Comparison of ENCODE assay signal across 8 cellular contexts in genomic region chr3:25664066-25664809, GRCh38. TPM values are rescaled to one million over a fixed set of nuclear protein-coding genes. Genes with fewer than 3 reads are reported as not detected.
DNase-seq lines count a peak whose midpoint lies in the region; ATAC-seq, FAIRE-seq and TF ChIP-seq lines count a peak whose summit lies in the region.

No MANE protein-coding gene starts in this region.

- H3K9me3 ChIP-seq in kidney (ENCODE audit: control insufficient read depth in 1 of 2, low read length in 2 of 2): no peaks in the 10 kb centered on the region

- peak; percentile 46 for DNase-seq in CD14-positive monocyte (ENCODE audit: low spot score)
- peak; percentile 63 for DNase-seq in activated B cell treated with CpG ODN at 0.5 μM for 24 hours
- DNase-seq in bronchial epithelial cell (ENCODE audit: low read depth): no peak
- DNase-seq in kidney: peak; percentile 91
- peak; percentile 79 for DNase-seq in stimulated activated CD4-positive, alpha-beta T cell treated with anti-CD3 and anti-CD28 coated beads, Interleukin-15, amount 100 ng/mL, for 24 hours
- no peak for DNase-seq in NCI-H2196 treated with DMSO at 0.1 percent for 48 hours (lab: John Stamatoyannopoulos, UW; ENCODE audit: unreplicated experiment)

- peak overlapping the region; percentile 80 for H3K4me3 ChIP-seq in bronchial epithelial cell (ENCODE audit: low read depth, low read length)
- peak overlapping the region; percentile 79 to 95 for H3K4me3 ChIP-seq in kidney (ENCODE audit: low read length in 2 of 2)

- peak overlapping the region; percentile 6 to 80 for H3K9ac ChIP-seq in kidney (ENCODE audit: low read length in 2 of 2)

- H3K27ac ChIP-seq in kidney (ENCODE audit: low read depth in 2 of 2, low read length in 2 of 2): peak overlapping the region; percentile 97

- intact Hi-C loops in CD14-positive monocyte (cut with micrococcal nuclease): loop anchor here (5.0 to 10.0 kb wide), 2 partner anchors 118 to 1719 kb away; partner anchors contain the start of genes NGLY1 (in 1 of the 2) and NR1D2 (in 1 of the 2)
- intact Hi-C loops in activated B cell treated with CpG ODN at 0.5 μM for 24 hours (cut with micrococcal nuclease): loop anchor here (5.0 to 10.0 kb wide), 3 partner anchors 58 to 1719 kb away; partner anchors contain the start of gene NR1D2
- intact Hi-C loops in kidney (cut with DNase I): no loop called here

- H3K27me3 Mint-ChIP-seq in CD14-positive monocyte (ENCODE audit: low read depth in 3 of 3) (no peaks in the 10 kb centered on the region), activated B cell treated with CpG ODN at 0.5 μM for 24 hours (no peaks in the 10 kb centered on the region)

- peaks cover 47% of the 10 kb centered on the region for H3K4me1 Mint-ChIP-seq in CD14-positive monocyte
- peaks cover 59% of the 10 kb centered on the region for H3K4me1 Mint-ChIP-seq in activated B cell treated with CpG ODN at 0.5 μM for 24 hours

- H3K36me3 Mint-ChIP-seq in CD14-positive monocyte (no peaks in the 10 kb centered on the region), activated B cell treated with CpG ODN at 0.5 μM for 24 hours (ENCODE audit: low read depth) (peaks cover 12% of the 10 kb centered on the region)

- TF ChIP-seq CTCF in CD14-positive monocyte (IDR thresholded peaks at IDR 0.05) (no peak), activated B cell treated with CpG ODN at 0.5 μM for 24 hours (IDR thresholded peaks at IDR 0.05) (no peak), bronchial epithelial cell (IDR thresholded peaks at IDR 0.05; ENCODE audit: insufficient read depth, low read length, severe bottlenecking) (no peak), kidney (IDR thresholded peaks at IDR 0.05; ENCODE audit: borderline replicate concordance, extremely low read depth, insufficient read depth) (no peak)

- H3K9me3 Mint-ChIP-seq in CD14-positive monocyte (no peaks in the 10 kb centered on the region), activated B cell treated with CpG ODN at 0.5 μM for 24 hours (no peaks in the 10 kb centered on the region)

- CTCF ChIA-PET in activated B cell treated with CpG ODN at 0.5 μM for 24 hours (lab: Charles Lee): no interaction called here

- peak overlapping the region; percentile 90 to 100 for H3K4me3 Mint-ChIP-seq in CD14-positive monocyte
- H3K4me3 Mint-ChIP-seq in activated B cell treated with CpG ODN at 0.5 μM for 24 hours: peak overlapping the region; percentile 93

- FAIRE-seq in bronchial epithelial cell (lab: Jason Lieb, UNC) (no peak), kidney (lab: Jason Lieb, UNC) (no peak)

- no peaks in the 10 kb centered on the region for H3K27me3 ChIP-seq in bronchial epithelial cell (ENCODE audit: control insufficient read depth, insufficient read depth, low read length)

- ATAC-seq in GM19395 (IDR thresholded peaks at IDR 0.05; ENCODE audit: unreplicated experiment): peak; percentile 31
- peak; percentile 16 for ATAC-seq in HG03469 (IDR thresholded peaks at IDR 0.05; ENCODE audit: unreplicated experiment)
- ATAC-seq in activated B cell treated with CpG ODN at 0.5 μM for 24 hours (ENCODE audit: low read depth): peak; percentile 22

- H3K4me1 ChIP-seq in kidney (ENCODE audit: control insufficient read depth in 1 of 2, insufficient read depth in 1 of 2, low read depth in 1 of 2, low read length in 2 of 2): peaks cover 5 to 26% of the 10 kb centered on the region in 2 donors

- H3K36me3 ChIP-seq in bronchial epithelial cell (ENCODE audit: control insufficient read depth, insufficient read depth, low read length) (no peaks in the 10 kb centered on the region), kidney (ENCODE audit: control insufficient read depth in 1 of 2, insufficient read depth in 2 of 2, low read length in 2 of 2) (no peaks in the 10 kb centered on the region)

- peak overlapping the region; percentile 96 to 99 (median 99) for H3K27ac Mint-ChIP-seq in CD14-positive monocyte
- peak overlapping the region; percentile 99 for H3K27ac Mint-ChIP-seq in activated B cell treated with CpG ODN at 0.5 μM for 24 hours

- POLR2A ChIA-PET in activated B cell treated with CpG ODN at 0.5 μM for 24 hours (lab: Charles Lee): interaction anchor here (0.5 to 1.7 kb wide), 6 partner anchors 10 to 119 kb away, joined by 3 to 15 read pairs (median 3); partner anchors contain the start of gene NGLY1

RNA-seq across cellular contexts. Expression of gene TOP2B, which starts 0.5 kb away (rescaled TPM):
- polyA plus RNA-seq in CD14-positive monocyte (10 to 100 TPM; 21.4 to 27.0 TPM), kidney (ENCODE audit: insufficient read depth, low read depth, low replicate concordance) (55.0 TPM)
- total RNA-seq in activated B cell treated with CpG ODN at 0.5 μM for 24 hours (117 and 125 TPM in 2 replicates), bronchial epithelial cell (43.2 and 53.6 TPM in 2 replicates), kidney (109 TPM)

Comparison
In these comparisons a context has a peak if more than half of its experiments do, and no peak if none do; other contexts are left out.
1. DNase-seq: peak in CD14-positive monocyte (single experiment), activated B cell treated with CpG ODN at 0.5 μM for 24 hours (single experiment), kidney (single experiment) and stimulated activated CD4-positive, alpha-beta T cell treated with anti-CD3 and anti-CD28 coated beads, Interleukin-15, amount 100 ng/mL, for 24 hours (single experiment); none in bronchial epithelial cell (single experiment) and NCI-H2196 treated with DMSO at 0.1 percent for 48 hours (single experiment).
2. Peak in every context shown above with its lines, with median percentiles within 50 percentile points of each other: ATAC-seq.